In the genomic region with DNA sequence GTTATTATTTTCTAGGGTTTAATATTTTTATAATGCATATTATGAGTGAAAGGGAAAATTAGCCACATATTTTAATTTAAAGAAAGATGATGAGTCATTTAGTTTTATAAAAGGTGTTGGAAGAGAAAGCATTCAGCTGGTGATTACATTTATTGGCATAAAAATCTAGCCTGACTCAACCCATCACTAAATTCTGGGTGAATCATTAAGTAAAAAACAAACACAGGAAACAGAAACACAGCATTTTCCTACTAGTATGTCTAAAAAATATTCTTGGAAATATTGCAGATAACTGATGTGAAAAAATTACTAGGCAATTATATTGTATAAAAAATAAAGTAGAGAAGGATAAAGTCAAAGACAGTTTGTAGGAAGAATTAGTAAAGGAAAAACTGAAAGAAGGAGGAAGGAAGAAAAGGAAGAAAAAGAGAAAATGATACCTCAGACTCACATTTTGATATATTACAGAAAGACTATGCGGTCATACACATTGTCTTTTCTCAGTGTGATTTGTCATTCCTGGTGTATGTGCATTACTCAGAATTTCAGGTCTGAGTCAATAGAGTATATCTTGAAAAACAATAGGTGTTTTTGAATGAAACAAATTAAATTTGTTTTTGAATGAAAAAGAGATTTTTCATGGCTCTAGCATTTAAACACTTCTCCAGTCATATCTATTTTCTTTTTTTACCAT, we compare ENCODE assay signal across 1 cellular context.
TF ChIP-seq lines count a peak whose summit lies in the region.

No MANE protein-coding gene starts in this region.

TF ChIP-seq in WTC11, 78 proteins besides CTCF, POLR2A, EP300 and RAD21 (continued from another document):
- TF ChIP-seq ZNF219 (CRISPR knock-in tag; IDR thresholded peaks at IDR 0.05; ENCODE audit: borderline replicate concordance) (no peak), ZNF317 (CRISPR knock-in tag; IDR thresholded peaks at IDR 0.05; ENCODE audit: borderline replicate concordance, low read depth) (no peak)
- TF ChIP-seq, protein P1, sequence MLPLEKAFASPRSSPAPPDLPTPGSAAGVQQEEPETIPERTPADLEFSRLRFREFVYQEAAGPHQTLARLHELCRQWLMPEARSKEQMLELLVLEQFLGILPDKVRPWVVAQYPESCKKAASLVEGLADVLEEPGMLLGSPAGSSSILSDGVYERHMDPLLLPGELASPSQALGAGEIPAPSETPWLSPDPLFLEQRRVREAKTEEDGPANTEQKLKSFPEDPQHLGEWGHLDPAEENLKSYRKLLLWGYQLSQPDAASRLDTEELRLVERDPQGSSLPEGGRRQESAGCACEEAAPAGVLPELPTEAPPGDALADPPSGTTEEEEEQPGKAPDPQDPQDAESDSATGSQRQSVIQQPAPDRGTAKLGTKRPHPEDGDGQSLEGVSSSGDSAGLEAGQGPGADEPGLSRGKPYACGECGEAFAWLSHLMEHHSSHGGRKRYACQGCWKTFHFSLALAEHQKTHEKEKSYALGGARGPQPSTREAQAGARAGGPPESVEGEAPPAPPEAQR (CRISPR knock-in tag; IDR thresholded peaks at IDR 0.05), result no peak
